ENCODE assay signal across 23 cellular contexts in the genomic region with DNA sequence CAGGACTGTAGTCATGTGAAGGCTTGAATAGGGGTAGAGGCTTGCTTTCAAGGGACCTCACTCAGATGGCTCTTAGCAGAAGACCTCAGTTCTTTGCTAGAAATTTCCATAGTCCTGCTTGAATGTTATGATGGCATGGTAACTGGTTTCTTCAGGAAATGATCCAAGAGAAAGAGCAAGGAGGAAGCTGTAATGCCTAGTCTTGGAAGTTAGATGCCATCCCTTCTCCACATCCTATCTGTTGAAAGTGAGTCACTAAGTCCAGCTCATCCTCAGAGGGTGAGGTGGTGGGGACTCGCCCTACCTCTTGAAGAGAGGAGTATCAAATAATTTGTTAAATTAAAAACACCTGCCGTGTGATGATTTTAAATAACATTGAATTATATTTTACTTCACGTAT. TPM values are rescaled to one million over a fixed set of nuclear protein-coding genes. Genes with fewer than 3 reads are reported as not detected.
DNase-seq lines count a peak whose midpoint lies in the region; ATAC-seq and TF ChIP-seq lines count a peak whose summit lies in the region.
"Had no signal": no experiment of that assay in that cellular context is flagged by ENCODE, and none has a peak within 500 bp of the region (broad histone marks: within the 10 kb centered on the region; RNA-seq: fewer than 3 reads in every experiment).

No MANE protein-coding gene starts in this region.

- H3K9me3 ChIP-seq in aorta (ENCODE audit: control insufficient read depth, low read length) (peaks cover 2% of the 10 kb centered on the region), tibial nerve (no peaks in the 10 kb centered on the region)
- H3K9me3 ChIP-seq: SJSA1 had no signal

- H3K27ac ChIP-seq in aorta (ENCODE audit: low read depth in 1 of 2, low read length in 2 of 2) (no peak overlapping the region), tibial nerve (no peak overlapping the region)
- H3K27ac ChIP-seq: PC-9, SJSA1 had no signal

- no peak for TF ChIP-seq EP300 in tibial nerve (IDR thresholded peaks at IDR 0.05)

- intact Hi-C loops in left colon (cut with DNase I, micrococcal nuclease) = no loop called here
- intact Hi-C loops in aorta (cut with DNase I) = no loop called here

- no peak for TF ChIP-seq POLR2A in tibial nerve (IDR thresholded peaks at IDR 0.05)

- TF ChIP-seq CTCF in epithelial cell of esophagus (IDR thresholded peaks at IDR 0.05; ENCODE audit: insufficient read depth, low read depth, low read length, missing control alignments) (no peak), tibial nerve (IDR thresholded peaks at IDR 0.05) (no peak)

- no peaks in the 10 kb centered on the region for H3K4me1 ChIP-seq in aorta (ENCODE audit: control insufficient read depth in 1 of 2, insufficient read depth in 2 of 2, low read length in 2 of 2)
- H3K4me1 ChIP-seq in tibial nerve = no peaks in the 10 kb centered on the region
- H3K4me1 ChIP-seq: SJSA1 had no signal

- WGBS in aorta, 2 donors = 77 to 94% methylated on average over 3 of the region's 3 CpGs
- 95 to 98% methylated on average over 3 of the region's 3 CpGs for WGBS in tibial nerve, 2 donors

- ATAC-seq in left colon (peak; percentile 42), aorta (ENCODE audit: low FRiP score) (no peak)
- ATAC-seq: HepG2 had no signal

- H3K36me3 ChIP-seq in aorta (ENCODE audit: control insufficient read depth in 1 of 2, insufficient read depth in 2 of 2, low read length in 1 of 2) (no peaks in the 10 kb centered on the region), tibial nerve (no peaks in the 10 kb centered on the region)
- H3K36me3 ChIP-seq: SJSA1 had no signal

- DNase-seq in ELR (ENCODE audit: low read depth) (peak; percentile 28), LHCN-M2 (ENCODE audit: low read depth) (peak; percentile 11), epithelial cell of esophagus (ENCODE audit: low read depth) (peak; percentile 50), left colon (no peak), aorta (no peak), tibial nerve (ENCODE audit: low spot score in 2 of 2) (no peak), DMS153 (lab: John Stamatoyannopoulos, UW) (no peak)
- DNase-seq: Calu3, Kasumi-1, MM.1S, NCI-H1417, NCI-H1694, NCI-H2029 treated with DMSO at 0.1 percent for 48 hours, NCI-H526 treated with DMSO at 0.1 percent for 48 hours, PC-9, Right ventricle myocardium superior had no signal

- no peaks in the 10 kb centered on the region for H3K27me3 ChIP-seq in aorta (ENCODE audit: control insufficient read depth in 1 of 2, insufficient read depth in 2 of 2, low read length in 1 of 2)
- no peaks in the 10 kb centered on the region for H3K27me3 ChIP-seq in tibial nerve
- H3K27me3 ChIP-seq: SJSA1 had no signal

- no peak overlapping the region for H3K4me3 ChIP-seq in epithelial cell of esophagus (ENCODE audit: low read length)
- no peak overlapping the region for H3K4me3 ChIP-seq in aorta (ENCODE audit: low read length in 2 of 2)
- no peak overlapping the region for H3K4me3 ChIP-seq in tibial nerve
- H3K4me3 ChIP-seq: PC-9, SJSA1 had no signal

RNA-seq across cellular contexts. Expression of a gene that starts 4.6 kb away (rescaled TPM):
- total RNA-seq in LHCN-M2 (2014; rRNA removed) (0.06 and 0.17 TPM in 2 replicates), left colon (1 to 10 TPM; 1.0 to 2.8 TPM), aorta (1 to 10 TPM; 2.6 to 8.3 TPM), tibial nerve (under 1 TPM; 0.20 to 0.30 (median 0.21) TPM)
- polyA plus RNA-seq in LHCN-M2 (2012) = 0.02 TPM
- polyA plus RNA-seq in aorta = 1 to 10 TPM in 1 of 2 donors, under 1 TPM in 1; 0.18 to 7.0 TPM
- total RNA-seq: A172, NCI-H460, SJSA1 had no signal

RNA-seq across cellular contexts. Expression of a gene that starts 26.7 kb away (rescaled TPM):
- total RNA-seq in LHCN-M2 (2014; rRNA removed) = not detected in 2 replicates
- not detected for polyA plus RNA-seq in LHCN-M2 (2012)
- not detected for total RNA-seq in left colon
- not detected for total RNA-seq in aorta
- not detected for polyA plus RNA-seq in aorta
- not detected for total RNA-seq in tibial nerve
- total RNA-seq: A172, Calu3, HepG2, NCI-H460, PC-9, Right ventricle myocardium superior, RPMI7951, SJSA1 had no signal
- polyA plus RNA-seq: BJ, HepG2 had no signal

RNA-seq across cellular contexts. Expression of a gene that starts 53.5 kb away (rescaled TPM):
- total RNA-seq in LHCN-M2 (2014; rRNA removed) (not detected in 2 replicates), left colon (under 1 TPM in 1 of 2 donors, not detected in 1; 0.55 TPM), aorta (1 to 10 TPM; 7.7 to 8.0 TPM), tibial nerve (10 to 100 TPM in 1 of 4 donors, 1 to 10 TPM in 3; 3.0 to 13.1 (median 3.7) TPM)
- polyA plus RNA-seq in LHCN-M2 (2012) = not detected
- 1 to 10 TPM in 1 of 2 donors, under 1 TPM in 1; 0.51 to 1.9 TPM for polyA plus RNA-seq in aorta
- total RNA-seq: A172, Calu3, HepG2, HT-29, NCI-H460, PC-9, RPMI7951, SJSA1 had no signal
- polyA plus RNA-seq: BJ, HepG2 had no signal

Comparison
In these comparisons a context has a peak if more than half of its experiments do, and no peak if none do; other contexts are left out.
1. DNase-seq: peak in ELR (single experiment), LHCN-M2 (single experiment) and epithelial cell of esophagus (single experiment); none in left colon (0 of 2), aorta (0 of 2), tibial nerve (0 of 2) and DMS153 (single experiment).